Comparison of ENCODE assay signal across 30 cellular contexts in the genomic region with DNA sequence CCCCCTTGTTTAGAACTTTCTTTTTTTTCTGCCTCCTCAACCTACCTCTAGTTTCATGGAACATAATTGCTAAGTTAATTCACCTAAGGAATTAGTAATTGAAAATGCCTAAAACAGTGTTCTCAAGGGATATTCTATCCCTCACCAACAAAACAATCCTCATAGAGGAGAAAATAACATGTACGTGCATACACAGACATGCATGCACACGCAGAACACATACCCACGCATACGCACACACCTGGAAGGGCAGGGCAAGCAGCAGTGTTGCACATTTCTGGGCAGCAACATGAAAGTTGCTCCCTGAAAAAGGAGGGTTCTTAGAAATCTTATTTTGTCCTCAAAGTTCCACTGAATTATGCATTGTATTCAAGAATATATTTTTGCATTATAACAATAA.
"Had no signal": no experiment of that assay in that cellular context is flagged by ENCODE, and none has a peak within 500 bp of the region (broad histone marks: within the 10 kb centered on the region; RNA-seq: fewer than 3 reads in every experiment).

No MANE protein-coding gene starts in this region.

- H3K4me1 ChIP-seq: adrenal gland, body of pancreas, colonic mucosa had no signal

- DNase-seq: activated CD4-positive, alpha-beta memory T cell treated with anti-CD3 and anti-CD28 coated beads for 36 hours; activated CD4-positive, alpha-beta T cell treated with anti-CD3 and anti-CD28 coated beads for 36 hours; activated CD4-positive, alpha-beta T cell treated with anti-CD3 and anti-CD28 coated beads, Interleukin-2, amount 10 ng/mL, durations not matched to agents 24 days and 14 days; activated CD4-positive, CD25-positive, alpha-beta regulatory T cell; activated CD4-positive, CD25-positive, alpha-beta regulatory T cell treated with anti-CD3 and anti-CD28 coated beads, Interleukin-2, amount 50 U/mL, for 72 hours; activated CD8-positive, alpha-beta memory T cell treated with anti-CD3 and anti-CD28 coated beads, Interleukin-2, amount 10 ng/mL, durations not matched to agents 7 days and 5 days; activated CD8-positive, alpha-beta memory T cell treated with anti-CD3 and anti-CD28 coated beads, Interleukin-2, amount 50 U/mL, for 4 hours; activated CD8-positive, alpha-beta T cell treated with anti-CD3 and anti-CD28 coated beads, Interleukin-2, amount 10 ng/mL, durations not matched to agents 7 days and 5 days; activated effector memory CD4-positive, alpha-beta T cell treated with anti-CD3 and anti-CD28 coated beads, Interleukin-2, amount 50 U/mL, for 16 hours; activated naive CD4-positive, alpha-beta T cell treated with anti-CD3 and anti-CD28 coated beads for 36 hours; activated naive CD8-positive, alpha-beta T cell treated with anti-CD3 and anti-CD28 coated beads for 36 hours; activated naive CD8-positive, alpha-beta T cell treated with anti-CD3 and anti-CD28 coated beads, Interleukin-2, amount 50 U/mL, for 24 hours; activated T-cell treated with anti-CD3 and anti-CD28 coated beads, Interleukin-2, amount 50 U/mL, for 1 hour; activated T-cell treated with anti-CD3 and anti-CD28 coated beads, Interleukin-2, amount 50 U/mL, for 48 hours; adrenal gland; amygdala; aorta; body of pancreas; central memory CD4-positive, alpha-beta T cell; cerebellar nuclear complex; colonic mucosa; effector CD8-positive, alpha-beta T cell; erythroblast; esophagus squamous epithelium; head of caudate nucleus; T-helper 2 cell had no signal

- FAIRE-seq: endometrium, endothelial cell of umbilical vein, frontal cortex had no signal

- H3K36me3 ChIP-seq: adrenal gland, cardiac muscle cell, colonic mucosa had no signal

- H3K9me3 ChIP-seq: adrenal gland, body of pancreas, colonic mucosa, esophagus squamous epithelium had no signal

- H3K27me3 ChIP-seq: adrenal gland, body of pancreas, cardiac muscle cell, colonic mucosa, esophagus squamous epithelium had no signal

- H3K27ac ChIP-seq: adrenal gland, body of pancreas, cardiac muscle cell, colonic mucosa, esophagus squamous epithelium had no signal

- H3K4me3 ChIP-seq: adrenal gland, body of pancreas, cardiac muscle cell, colonic mucosa, esophagus squamous epithelium had no signal
